Comparison of ENCODE assay signal across 8 cellular contexts in genomic region chr2:217909156-217909820, GRCh38.
A peak's percentile ranks its signal among the peaks of the same experiment; 100 is the strongest.
DNase-seq lines count a peak whose midpoint lies in the region; ATAC-seq and TF ChIP-seq lines count a peak whose summit lies in the region.

No MANE protein-coding gene starts in this region.

- intact Hi-C loops in A673 (cut with micrococcal nuclease; ENCODE audit: unreplicated experiment) (no loop called here), OCI-LY7 (cut with micrococcal nuclease; ENCODE audit: unreplicated experiment) (no loop called here)

- H2AFZ ChIP-seq in OCI-LY7 (ENCODE audit: low read length) (no peak overlapping the region), trophoblast cell (ENCODE audit: insufficient read depth, low read length, poor library complexity) (no peak overlapping the region)

- ATAC-seq in gastroesophageal sphincter: no peak

- CTCF ChIA-PET in A673 (lab: Charles Lee): interaction anchor here (0.6 kb wide), 1 partner anchor 84 kb away, joined by 3 read pairs; no protein-coding TSS in a partner anchor
- CTCF ChIA-PET in OCI-LY7 (lab: Charles Lee; ENCODE audit: unreplicated experiment): no interaction called here
- CTCF ChIA-PET in GM10248 (lab: Yijun Ruan, JAX): interaction anchor here (1.5 kb wide), 1 partner anchor 9 kb away, joined by 4 read pairs; no protein-coding TSS in a partner anchor
- CTCF ChIA-PET in HEK293T (lab: Yijun Ruan, JAX): no interaction called here

- no peaks in the 10 kb centered on the region for H3K36me3 ChIP-seq in A673 (ENCODE audit: insufficient read depth, low read length, poor library complexity, severe bottlenecking)
- no peaks in the 10 kb centered on the region for H3K36me3 ChIP-seq in OCI-LY7 (ENCODE audit: insufficient read depth, low read length)
- H3K36me3 ChIP-seq in gastroesophageal sphincter: peaks cover 0 to 18% of the 10 kb centered on the region in 2 donors
- no peaks in the 10 kb centered on the region for H3K36me3 ChIP-seq in trophoblast cell (ENCODE audit: control insufficient read depth in 1 of 2, insufficient read depth in 2 of 2, low read length in 2 of 2)

- H3K27me3 ChIP-seq in A673 (replicated peaks; ENCODE audit: insufficient read depth, low read depth, low read length, poor library complexity) (no peaks in the 10 kb centered on the region), gastroesophageal sphincter (no peaks in the 10 kb centered on the region), trophoblast cell (ENCODE audit: insufficient read depth, low read length) (no peaks in the 10 kb centered on the region)

- H3K9ac ChIP-seq in trophoblast cell (ENCODE audit: low read length): no peak overlapping the region

- H3K9me3 ChIP-seq in A673 (ENCODE audit: low read depth, low read length, poor library complexity, severe bottlenecking) (no peaks in the 10 kb centered on the region), OCI-LY7 (ENCODE audit: low read length) (no peaks in the 10 kb centered on the region), gastroesophageal sphincter (no peaks in the 10 kb centered on the region), trophoblast cell (ENCODE audit: insufficient read depth, low read depth, low read length) (no peaks in the 10 kb centered on the region)

- no peak overlapping the region for H2BK12ac ChIP-seq in trophoblast cell (ENCODE audit: low read length)

- DNase-seq in A673 (ENCODE audit: low spot score) (no peak), OCI-LY7 (ENCODE audit: low spot score) (peak; percentile 20), trophoblast cell (no peak), GM10248 (ENCODE audit: extremely low spot score) (no peak), T-helper 9 cell (no peak), NCI-H187 (lab: John Stamatoyannopoulos, UW) (no peak), HEK293T (ENCODE audit: extremely low spot score) (no peak)

- H3K79me2 ChIP-seq in OCI-LY7 (ENCODE audit: insufficient read depth, low read depth, low read length) (no peaks in the 10 kb centered on the region), trophoblast cell (ENCODE audit: control insufficient read depth, insufficient read depth, low read length, poor library complexity) (no peaks in the 10 kb centered on the region)

- no peaks in the 10 kb centered on the region for H3K79me1 ChIP-seq in trophoblast cell (ENCODE audit: low read length)

- peak overlapping the region; percentile 41 for H3K23ac ChIP-seq in trophoblast cell (ENCODE audit: low read length)

- no peak for TF ChIP-seq EP300 in gastroesophageal sphincter (IDR thresholded peaks at IDR 0.05)

- H3K27ac ChIP-seq in A673 (ENCODE audit: low read depth, low read length, poor library complexity, severe bottlenecking) (no peak overlapping the region), OCI-LY7 (ENCODE audit: low read depth, low read length, poor library complexity, severe bottlenecking) (no peak overlapping the region), gastroesophageal sphincter (peak overlapping the region; percentile 97 to 99 (median 97)), trophoblast cell (ENCODE audit: low read depth, low read length) (no peak overlapping the region)

- no peaks in the 10 kb centered on the region for H4K20me1 ChIP-seq in OCI-LY7 (ENCODE audit: insufficient read depth, low read length)

- H3K9me2 ChIP-seq in OCI-LY7 (ENCODE audit: insufficient read depth, low read length): no peaks in the 10 kb centered on the region

- TF ChIP-seq CTCF in A673 (conservative IDR thresholded peaks at IDR 0.05; ENCODE audit: low read depth, low read length) (0 out of 2 replicates have a peak, but pooled peaks have one; percentile 22), OCI-LY7 (conservative IDR thresholded peaks at IDR 0.05; ENCODE audit: low read length) (peak; percentile 51), gastroesophageal sphincter (IDR thresholded peaks at IDR 0.05) (peak in 1 of 4 experiments; percentile 5), GM10248 (IDR thresholded peaks at IDR 0.05; ENCODE audit: control extremely low read depth, extremely low read depth, low read depth, missing control alignments) (no peak)

- no peak overlapping the region for H3K14ac ChIP-seq in trophoblast cell (ENCODE audit: low read length)

- H2BK120ac ChIP-seq in trophoblast cell (ENCODE audit: insufficient read depth, low read length, poor library complexity): no peak overlapping the region

- no peak overlapping the region for H3K4me3 ChIP-seq in A673 (ENCODE audit: low read depth, low read length, poor library complexity, severe bottlenecking)
- H3K4me3 ChIP-seq in OCI-LY7 (ENCODE audit: low read depth, low read length, poor library complexity, severe bottlenecking): no peak overlapping the region
- no peak overlapping the region for H3K4me3 ChIP-seq in gastroesophageal sphincter
- H3K4me3 ChIP-seq in trophoblast cell (ENCODE audit: low read depth, low read length): no peak overlapping the region

- H4K91ac ChIP-seq in trophoblast cell (ENCODE audit: low read depth, low read length): no peak overlapping the region

- 30 to 44% methylated on average over 2 of the region's 10 CpGs for WGBS in gastroesophageal sphincter (ENCODE audit: low coverage in 1 of 2), 2 donors
- no CpG with 5 or more reads among the region's 10 CpGs for WGBS in trophoblast cell (ENCODE audit: extremely low coverage, insufficient coverage, insufficient read length)

- H4K8ac ChIP-seq in trophoblast cell (ENCODE audit: low read depth, low read length): no peak overlapping the region

- H3K4me2 ChIP-seq in OCI-LY7 (ENCODE audit: low read length) (no peak overlapping the region), trophoblast cell (ENCODE audit: low read length) (no peak overlapping the region)

- TF ChIP-seq POLR2A in gastroesophageal sphincter (IDR thresholded peaks at IDR 0.05): no peak

- no peak overlapping the region for H3K18ac ChIP-seq in trophoblast cell (ENCODE audit: low read length)

- no peak overlapping the region for H4K12ac ChIP-seq in trophoblast cell (ENCODE audit: low read depth, low read length)

- no peak overlapping the region for H2AK5ac ChIP-seq in trophoblast cell (ENCODE audit: low read length)

- no peak overlapping the region for H2BK5ac ChIP-seq in trophoblast cell (ENCODE audit: low read depth, low read length, poor library complexity)

- H3K4ac ChIP-seq in trophoblast cell (ENCODE audit: low read depth, low read length): no peak overlapping the region

- BruUV-seq in A673 (replicated peaks; lab: Mats Ljungman, UMichigan) (no TSS peak), OCI-LY7 (replicated peaks; lab: Mats Ljungman, UMichigan) (no TSS peak)

- POLR2A ChIA-PET in A673 (lab: Charles Lee; ENCODE audit: low non-redundant PET): no interaction called here
- POLR2A ChIA-PET in OCI-LY7 (lab: Charles Lee): no interaction called here
- POLR2A ChIA-PET in GM10248 (lab: Yijun Ruan, JAX): no interaction called here
- POLR2A ChIA-PET in HEK293T (lab: Yijun Ruan, JAX): no interaction called here

- no peaks in the 10 kb centered on the region for H3K4me1 ChIP-seq in A673 (ENCODE audit: insufficient read depth, low read length, poor library complexity, severe bottlenecking)
- no peaks in the 10 kb centered on the region for H3K4me1 ChIP-seq in OCI-LY7 (ENCODE audit: insufficient read depth, low read length, poor library complexity, severe bottlenecking)
- peaks cover 65 to 100% (median 98%) of the 10 kb centered on the region in 3 donors for H3K4me1 ChIP-seq in gastroesophageal sphincter
- no peaks in the 10 kb centered on the region for H3K4me1 ChIP-seq in trophoblast cell (ENCODE audit: control insufficient read depth in 1 of 2, insufficient read depth in 2 of 2, low read length in 2 of 2)

TF ChIP-seq in HEK293T, 16 proteins besides CTCF, POLR2A, EP300 and RAD21:
- TF ChIP-seq ARNT (IDR thresholded peaks at IDR 0.05) (no peak), ZNF384 (IDR thresholded peaks at IDR 0.05) (no peak), LEF1 (IDR thresholded peaks at IDR 0.05; ENCODE audit: borderline replicate concordance) (no peak), FOXM1 (IDR thresholded peaks at IDR 0.05; ENCODE audit: borderline replicate concordance) (no peak), CTBP1 (IDR thresholded peaks at IDR 0.05; ENCODE audit: borderline replicate concordance) (no peak), TARDBP (IDR thresholded peaks at IDR 0.05) (no peak), HDGF (IDR thresholded peaks at IDR 0.05; ENCODE audit: borderline replicate concordance) (no peak)

Comparison
In these comparisons a context has a peak if more than half of its experiments do, and no peak if none do; other contexts are left out.
1. H3K27ac ChIP-seq: peak in gastroesophageal sphincter (4 of 4); none in A673 (single experiment), OCI-LY7 (single experiment) and trophoblast cell (single experiment).
2. CTCF ChIA-PET loops: an anchor here in A673 (0.6 kb wide) and GM10248 (1.5 kb wide); none called in OCI-LY7 and HEK293T.